5 cellular contexts compared by ENCODE assay signal in the genomic region with DNA sequence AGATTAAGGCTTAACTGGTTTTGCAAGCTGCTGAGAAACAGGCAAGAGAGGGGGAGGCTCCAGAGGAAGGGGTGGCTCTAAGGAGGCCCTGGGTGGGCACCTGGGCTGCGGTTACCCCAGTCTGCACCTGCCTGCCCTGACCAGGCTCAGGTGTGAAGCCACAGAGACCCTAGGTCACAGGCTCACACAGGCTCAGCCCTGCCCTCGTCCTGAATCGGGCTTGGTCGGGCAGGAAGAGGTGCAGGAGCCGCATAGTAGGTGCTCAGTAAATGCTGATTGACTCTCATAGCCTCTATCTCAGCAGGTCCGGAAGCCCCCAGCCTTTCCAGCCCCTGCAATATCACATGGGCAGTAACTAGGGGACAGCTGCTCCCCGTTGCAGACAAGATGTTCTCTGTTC.
"Had no signal": no experiment of that assay in that cellular context is flagged by ENCODE, and none has a peak within 500 bp of the region (broad histone marks: within the 10 kb centered on the region; RNA-seq: fewer than 3 reads in every experiment).

No MANE protein-coding gene starts in this region.

- DNase-seq: H9, HCEC 1CT, IMR-90 had no signal

- H3K4me3 ChIP-seq: GM23338, K562 had no signal

- H3K4me3 Mint-ChIP-seq: GM23338, H9 had no signal

- H3K4me1 Mint-ChIP-seq: GM23338 had no signal

- ATAC-seq: K562 had no signal

- H3K27ac Mint-ChIP-seq: GM23338, H9 had no signal
